ENCODE assay signal across 1 cellular context in the genomic region with DNA sequence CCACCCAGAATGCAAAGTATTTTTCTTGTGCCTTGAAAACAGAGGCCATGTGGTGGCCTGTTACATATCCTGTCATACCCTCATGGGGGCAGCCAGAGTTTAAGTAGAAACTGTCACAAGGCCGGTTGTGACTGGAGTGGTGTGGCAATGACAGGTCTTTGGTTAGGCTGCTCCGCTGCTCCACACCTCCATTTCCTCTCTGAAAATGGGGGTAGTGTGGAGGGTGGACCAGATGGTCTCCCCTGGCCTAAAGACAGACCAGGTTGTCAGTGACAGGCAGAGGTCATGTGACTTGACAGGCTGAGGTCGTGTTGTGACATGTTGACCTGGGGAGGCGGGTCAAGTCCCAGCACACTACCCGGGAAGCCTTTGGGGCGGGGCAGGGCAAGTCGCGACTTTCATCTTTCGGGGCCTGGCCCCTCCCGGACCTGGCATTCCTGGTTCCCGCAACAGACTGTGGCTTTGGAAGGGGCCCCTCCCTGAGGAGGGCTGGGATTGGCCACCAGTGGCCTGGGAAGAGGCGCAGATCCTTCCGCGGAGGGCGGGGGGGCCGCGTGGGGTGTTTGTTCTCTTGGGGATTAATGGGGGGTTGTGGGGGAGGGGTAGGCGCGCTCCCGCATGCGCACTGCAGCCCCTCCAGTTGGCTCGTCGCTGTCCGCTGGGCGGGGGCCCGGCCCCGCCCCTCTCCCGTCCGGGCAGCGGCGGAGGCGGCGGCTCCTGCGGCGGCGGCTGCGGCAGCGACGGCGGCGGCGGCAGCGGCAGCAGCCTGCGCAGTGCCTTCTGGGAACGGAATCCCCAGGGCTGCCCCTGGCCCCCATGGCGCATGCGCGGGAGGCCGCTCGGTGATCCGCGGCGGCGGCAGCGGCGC.
TF ChIP-seq lines count a peak whose summit lies in the region.

A gene with protein sequence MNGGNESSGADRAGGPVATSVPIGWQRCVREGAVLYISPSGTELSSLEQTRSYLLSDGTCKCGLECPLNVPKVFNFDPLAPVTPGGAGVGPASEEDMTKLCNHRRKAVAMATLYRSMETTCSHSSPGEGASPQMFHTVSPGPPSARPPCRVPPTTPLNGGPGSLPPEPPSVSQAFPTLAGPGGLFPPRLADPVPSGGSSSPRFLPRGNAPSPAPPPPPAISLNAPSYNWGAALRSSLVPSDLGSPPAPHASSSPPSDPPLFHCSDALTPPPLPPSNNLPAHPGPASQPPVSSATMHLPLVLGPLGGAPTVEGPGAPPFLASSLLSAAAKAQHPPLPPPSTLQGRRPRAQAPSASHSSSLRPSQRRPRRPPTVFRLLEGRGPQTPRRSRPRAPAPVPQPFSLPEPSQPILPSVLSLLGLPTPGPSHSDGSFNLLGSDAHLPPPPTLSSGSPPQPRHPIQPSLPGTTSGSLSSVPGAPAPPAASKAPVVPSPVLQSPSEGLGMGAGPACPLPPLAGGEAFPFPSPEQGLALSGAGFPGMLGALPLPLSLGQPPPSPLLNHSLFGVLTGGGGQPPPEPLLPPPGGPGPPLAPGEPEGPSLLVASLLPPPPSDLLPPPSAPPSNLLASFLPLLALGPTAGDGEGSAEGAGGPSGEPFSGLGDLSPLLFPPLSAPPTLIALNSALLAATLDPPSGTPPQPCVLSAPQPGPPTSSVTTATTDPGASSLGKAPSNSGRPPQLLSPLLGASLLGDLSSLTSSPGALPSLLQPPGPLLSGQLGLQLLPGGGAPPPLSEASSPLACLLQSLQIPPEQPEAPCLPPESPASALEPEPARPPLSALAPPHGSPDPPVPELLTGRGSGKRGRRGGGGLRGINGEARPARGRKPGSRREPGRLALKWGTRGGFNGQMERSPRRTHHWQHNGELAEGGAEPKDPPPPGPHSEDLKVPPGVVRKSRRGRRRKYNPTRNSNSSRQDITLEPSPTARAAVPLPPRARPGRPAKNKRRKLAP (plus strand): TSS at position 806 of the 868 bp plus-strand sequence. CDS start 1,480 bp downstream, outside the sequence.

TF ChIP-seq in K562, 482 proteins besides CTCF, POLR2A, EP300 and RAD21 (continued from another document and continues in another):
- TF ChIP-seq, protein P1, sequence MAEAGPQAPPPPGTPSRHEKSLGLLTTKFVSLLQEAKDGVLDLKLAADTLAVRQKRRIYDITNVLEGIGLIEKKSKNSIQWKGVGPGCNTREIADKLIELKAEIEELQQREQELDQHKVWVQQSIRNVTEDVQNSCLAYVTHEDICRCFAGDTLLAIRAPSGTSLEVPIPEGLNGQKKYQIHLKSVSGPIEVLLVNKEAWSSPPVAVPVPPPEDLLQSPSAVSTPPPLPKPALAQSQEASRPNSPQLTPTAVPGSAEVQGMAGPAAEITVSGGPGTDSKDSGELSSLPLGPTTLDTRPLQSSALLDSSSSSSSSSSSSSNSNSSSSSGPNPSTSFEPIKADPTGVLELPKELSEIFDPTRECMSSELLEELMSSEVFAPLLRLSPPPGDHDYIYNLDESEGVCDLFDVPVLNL (CRISPR knock-in tag; IDR thresholded peaks at IDR 0.05; ENCODE audit: low read depth): 0 out of 2 replicates have a peak, but pooled peaks have one; percentile 33
- TF ChIP-seq ATF1 (CRISPR knock-in tag; IDR thresholded peaks at IDR 0.05) (no peak), ATF1 (tag; IDR thresholded peaks at IDR 0.05) (peak; percentile 84), ARHGAP35 (IDR thresholded peaks at IDR 0.05; ENCODE audit: partially characterized antibody) (no peak), MCM7 (IDR thresholded peaks at IDR 0.05) (no peak), MYNN (IDR thresholded peaks at IDR 0.05) (0 out of 2 replicates have a peak, but pooled peaks have one; percentile 14), MYNN (CRISPR knock-in tag; IDR thresholded peaks at IDR 0.05) (no peak), ZNF77 (CRISPR knock-in tag; IDR thresholded peaks at IDR 0.05) (no peak), ELF1 (tag; IDR thresholded peaks at IDR 0.05) (peak; percentile 66), KDM4B (IDR thresholded peaks at IDR 0.05; ENCODE audit: borderline replicate concordance in 2 of 2, low read depth in 1 of 2) (peak in 1 of 2 experiments; percentile 88; a peak in 2 of 4 replicates), ZNF668 (CRISPR knock-in tag; IDR thresholded peaks at IDR 0.05) (no peak; the same call in 1 of the 2 replicates), RBM17 (IDR thresholded peaks at IDR 0.05; ENCODE audit: borderline replicate concordance, low read depth, low read length) (no peak), FIP1L1 (IDR thresholded peaks at IDR 0.05; ENCODE audit: low read depth, low read length, poor library complexity, severe bottlenecking) (peak; percentile 50), ZNF24 (IDR thresholded peaks at IDR 0.05) (no peak), HMGN3 (IDR thresholded peaks at IDR 0.05; ENCODE audit: borderline replicate concordance, extremely low read depth, insufficient read length, low read depth, low read length) (peak; percentile 44), RBM34 (IDR thresholded peaks at IDR 0.05; ENCODE audit: borderline replicate concordance, insufficient read depth, low read length) (no peak), HEY1 (CRISPR knock-in tag; IDR thresholded peaks at IDR 0.05; ENCODE audit: borderline replicate concordance) (no peak), LARP7 (IDR thresholded peaks at IDR 0.05) (no peak), FOS (IDR thresholded peaks at IDR 0.05; ENCODE audit: extremely low read depth, insufficient read length) (no peak), BDP1 (IDR thresholded peaks at IDR 0.05; ENCODE audit: insufficient read depth, insufficient read length) (no peak), MCM5 (IDR thresholded peaks at IDR 0.05; ENCODE audit: low read depth) (no peak), ZNF347 (CRISPR knock-in tag; IDR thresholded peaks at IDR 0.05; ENCODE audit: low read depth) (no peak), MTA2 (IDR thresholded peaks at IDR 0.05; ENCODE audit: low read depth) (no peak), SIN3A (IDR thresholded peaks at IDR 0.05; ENCODE audit: borderline replicate concordance in 2 of 2, control insufficient read depth in 1 of 2, low read depth in 2 of 2, low read length in 2 of 2) (peak; percentile 16 to 64; a peak in 1 of 4 replicates), MAFK (IDR thresholded peaks at IDR 0.05; ENCODE audit: low read length) (no peak)
- TF ChIP-seq, protein P2, sequence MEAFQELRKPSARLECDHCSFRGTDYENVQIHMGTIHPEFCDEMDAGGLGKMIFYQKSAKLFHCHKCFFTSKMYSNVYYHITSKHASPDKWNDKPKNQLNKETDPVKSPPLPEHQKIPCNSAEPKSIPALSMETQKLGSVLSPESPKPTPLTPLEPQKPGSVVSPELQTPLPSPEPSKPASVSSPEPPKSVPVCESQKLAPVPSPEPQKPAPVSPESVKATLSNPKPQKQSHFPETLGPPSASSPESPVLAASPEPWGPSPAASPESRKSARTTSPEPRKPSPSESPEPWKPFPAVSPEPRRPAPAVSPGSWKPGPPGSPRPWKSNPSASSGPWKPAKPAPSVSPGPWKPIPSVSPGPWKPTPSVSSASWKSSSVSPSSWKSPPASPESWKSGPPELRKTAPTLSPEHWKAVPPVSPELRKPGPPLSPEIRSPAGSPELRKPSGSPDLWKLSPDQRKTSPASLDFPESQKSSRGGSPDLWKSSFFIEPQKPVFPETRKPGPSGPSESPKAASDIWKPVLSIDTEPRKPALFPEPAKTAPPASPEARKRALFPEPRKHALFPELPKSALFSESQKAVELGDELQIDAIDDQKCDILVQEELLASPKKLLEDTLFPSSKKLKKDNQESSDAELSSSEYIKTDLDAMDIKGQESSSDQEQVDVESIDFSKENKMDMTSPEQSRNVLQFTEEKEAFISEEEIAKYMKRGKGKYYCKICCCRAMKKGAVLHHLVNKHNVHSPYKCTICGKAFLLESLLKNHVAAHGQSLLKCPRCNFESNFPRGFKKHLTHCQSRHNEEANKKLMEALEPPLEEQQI (IDR thresholded peaks at IDR 0.05): 0 out of 2 replicates have a peak, but pooled peaks have one; percentile 38
- TF ChIP-seq, protein P3, sequence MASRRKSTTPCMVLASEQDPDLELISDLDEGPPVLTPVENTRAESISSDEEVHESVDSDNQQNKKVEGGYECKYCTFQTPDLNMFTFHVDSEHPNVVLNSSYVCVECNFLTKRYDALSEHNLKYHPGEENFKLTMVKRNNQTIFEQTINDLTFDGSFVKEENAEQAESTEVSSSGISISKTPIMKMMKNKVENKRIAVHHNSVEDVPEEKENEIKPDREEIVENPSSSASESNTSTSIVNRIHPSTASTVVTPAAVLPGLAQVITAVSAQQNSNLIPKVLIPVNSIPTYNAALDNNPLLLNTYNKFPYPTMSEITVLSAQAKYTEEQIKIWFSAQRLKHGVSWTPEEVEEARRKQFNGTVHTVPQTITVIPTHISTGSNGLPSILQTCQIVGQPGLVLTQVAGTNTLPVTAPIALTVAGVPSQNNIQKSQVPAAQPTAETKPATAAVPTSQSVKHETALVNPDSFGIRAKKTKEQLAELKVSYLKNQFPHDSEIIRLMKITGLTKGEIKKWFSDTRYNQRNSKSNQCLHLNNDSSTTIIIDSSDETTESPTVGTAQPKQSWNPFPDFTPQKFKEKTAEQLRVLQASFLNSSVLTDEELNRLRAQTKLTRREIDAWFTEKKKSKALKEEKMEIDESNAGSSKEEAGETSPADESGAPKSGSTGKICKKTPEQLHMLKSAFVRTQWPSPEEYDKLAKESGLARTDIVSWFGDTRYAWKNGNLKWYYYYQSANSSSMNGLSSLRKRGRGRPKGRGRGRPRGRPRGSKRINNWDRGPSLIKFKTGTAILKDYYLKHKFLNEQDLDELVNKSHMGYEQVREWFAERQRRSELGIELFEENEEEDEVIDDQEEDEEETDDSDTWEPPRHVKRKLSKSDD (conservative IDR thresholded peaks at IDR 0.05; ENCODE audit: low read length): no peak
- TF ChIP-seq, protein P4, sequence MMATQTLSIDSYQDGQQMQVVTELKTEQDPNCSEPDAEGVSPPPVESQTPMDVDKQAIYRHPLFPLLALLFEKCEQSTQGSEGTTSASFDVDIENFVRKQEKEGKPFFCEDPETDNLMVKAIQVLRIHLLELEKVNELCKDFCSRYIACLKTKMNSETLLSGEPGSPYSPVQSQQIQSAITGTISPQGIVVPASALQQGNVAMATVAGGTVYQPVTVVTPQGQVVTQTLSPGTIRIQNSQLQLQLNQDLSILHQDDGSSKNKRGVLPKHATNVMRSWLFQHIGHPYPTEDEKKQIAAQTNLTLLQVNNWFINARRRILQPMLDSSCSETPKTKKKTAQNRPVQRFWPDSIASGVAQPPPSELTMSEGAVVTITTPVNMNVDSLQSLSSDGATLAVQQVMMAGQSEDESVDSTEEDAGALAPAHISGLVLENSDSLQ (IDR thresholded peaks at IDR 0.05): peak; percentile 95
- TF ChIP-seq, protein P5, sequence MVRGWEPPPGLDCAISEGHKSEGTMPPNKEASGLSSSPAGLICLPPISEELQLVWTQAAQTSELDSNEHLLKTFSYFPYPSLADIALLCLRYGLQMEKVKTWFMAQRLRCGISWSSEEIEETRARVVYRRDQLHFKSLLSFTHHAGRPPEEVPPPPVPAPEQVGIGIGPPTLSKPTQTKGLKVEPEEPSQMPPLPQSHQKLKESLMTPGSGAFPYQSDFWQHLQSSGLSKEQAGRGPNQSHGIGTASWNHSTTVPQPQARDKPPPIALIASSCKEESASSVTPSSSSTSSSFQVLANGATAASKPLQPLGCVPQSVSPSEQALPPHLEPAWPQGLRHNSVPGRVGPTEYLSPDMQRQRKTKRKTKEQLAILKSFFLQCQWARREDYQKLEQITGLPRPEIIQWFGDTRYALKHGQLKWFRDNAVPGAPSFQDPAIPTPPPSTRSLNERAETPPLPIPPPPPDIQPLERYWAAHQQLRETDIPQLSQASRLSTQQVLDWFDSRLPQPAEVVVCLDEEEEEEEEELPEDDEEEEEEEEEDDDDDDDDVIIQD (CRISPR knock-in tag; IDR thresholded peaks at IDR 0.05): no peak
- TF ChIP-seq, protein P6, sequence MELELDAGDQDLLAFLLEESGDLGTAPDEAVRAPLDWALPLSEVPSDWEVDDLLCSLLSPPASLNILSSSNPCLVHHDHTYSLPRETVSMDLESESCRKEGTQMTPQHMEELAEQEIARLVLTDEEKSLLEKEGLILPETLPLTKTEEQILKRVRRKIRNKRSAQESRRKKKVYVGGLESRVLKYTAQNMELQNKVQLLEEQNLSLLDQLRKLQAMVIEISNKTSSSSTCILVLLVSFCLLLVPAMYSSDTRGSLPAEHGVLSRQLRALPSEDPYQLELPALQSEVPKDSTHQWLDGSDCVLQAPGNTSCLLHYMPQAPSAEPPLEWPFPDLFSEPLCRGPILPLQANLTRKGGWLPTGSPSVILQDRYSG (tag; conservative IDR thresholded peaks at IDR 0.05; ENCODE audit: low read depth): peak; percentile 80
- TF ChIP-seq, protein P7, sequence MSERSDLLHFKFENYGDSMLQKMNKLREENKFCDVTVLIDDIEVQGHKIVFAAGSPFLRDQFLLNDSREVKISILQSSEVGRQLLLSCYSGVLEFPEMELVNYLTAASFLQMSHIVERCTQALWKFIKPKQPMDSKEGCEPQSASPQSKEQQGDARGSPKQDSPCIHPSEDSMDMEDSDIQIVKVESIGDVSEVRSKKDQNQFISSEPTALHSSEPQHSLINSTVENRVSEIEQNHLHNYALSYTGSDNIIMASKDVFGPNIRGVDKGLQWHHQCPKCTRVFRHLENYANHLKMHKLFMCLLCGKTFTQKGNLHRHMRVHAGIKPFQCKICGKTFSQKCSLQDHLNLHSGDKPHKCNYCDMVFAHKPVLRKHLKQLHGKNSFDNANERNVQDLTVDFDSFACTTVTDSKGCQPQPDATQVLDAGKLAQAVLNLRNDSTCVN (CRISPR knock-in tag; IDR thresholded peaks at IDR 0.05): 0 out of 2 replicates have a peak, but pooled peaks have one; percentile 10
- TF ChIP-seq, protein P8, sequence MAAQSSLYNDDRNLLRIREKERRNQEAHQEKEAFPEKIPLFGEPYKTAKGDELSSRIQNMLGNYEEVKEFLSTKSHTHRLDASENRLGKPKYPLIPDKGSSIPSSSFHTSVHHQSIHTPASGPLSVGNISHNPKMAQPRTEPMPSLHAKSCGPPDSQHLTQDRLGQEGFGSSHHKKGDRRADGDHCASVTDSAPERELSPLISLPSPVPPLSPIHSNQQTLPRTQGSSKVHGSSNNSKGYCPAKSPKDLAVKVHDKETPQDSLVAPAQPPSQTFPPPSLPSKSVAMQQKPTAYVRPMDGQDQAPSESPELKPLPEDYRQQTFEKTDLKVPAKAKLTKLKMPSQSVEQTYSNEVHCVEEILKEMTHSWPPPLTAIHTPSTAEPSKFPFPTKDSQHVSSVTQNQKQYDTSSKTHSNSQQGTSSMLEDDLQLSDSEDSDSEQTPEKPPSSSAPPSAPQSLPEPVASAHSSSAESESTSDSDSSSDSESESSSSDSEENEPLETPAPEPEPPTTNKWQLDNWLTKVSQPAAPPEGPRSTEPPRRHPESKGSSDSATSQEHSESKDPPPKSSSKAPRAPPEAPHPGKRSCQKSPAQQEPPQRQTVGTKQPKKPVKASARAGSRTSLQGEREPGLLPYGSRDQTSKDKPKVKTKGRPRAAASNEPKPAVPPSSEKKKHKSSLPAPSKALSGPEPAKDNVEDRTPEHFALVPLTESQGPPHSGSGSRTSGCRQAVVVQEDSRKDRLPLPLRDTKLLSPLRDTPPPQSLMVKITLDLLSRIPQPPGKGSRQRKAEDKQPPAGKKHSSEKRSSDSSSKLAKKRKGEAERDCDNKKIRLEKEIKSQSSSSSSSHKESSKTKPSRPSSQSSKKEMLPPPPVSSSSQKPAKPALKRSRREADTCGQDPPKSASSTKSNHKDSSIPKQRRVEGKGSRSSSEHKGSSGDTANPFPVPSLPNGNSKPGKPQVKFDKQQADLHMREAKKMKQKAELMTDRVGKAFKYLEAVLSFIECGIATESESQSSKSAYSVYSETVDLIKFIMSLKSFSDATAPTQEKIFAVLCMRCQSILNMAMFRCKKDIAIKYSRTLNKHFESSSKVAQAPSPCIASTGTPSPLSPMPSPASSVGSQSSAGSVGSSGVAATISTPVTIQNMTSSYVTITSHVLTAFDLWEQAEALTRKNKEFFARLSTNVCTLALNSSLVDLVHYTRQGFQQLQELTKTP (IDR thresholded peaks at IDR 0.05; ENCODE audit: low read depth in 1 of 2, partially characterized antibody in 2 of 2): peak; percentile 80 to 90
- TF ChIP-seq, protein P9, sequence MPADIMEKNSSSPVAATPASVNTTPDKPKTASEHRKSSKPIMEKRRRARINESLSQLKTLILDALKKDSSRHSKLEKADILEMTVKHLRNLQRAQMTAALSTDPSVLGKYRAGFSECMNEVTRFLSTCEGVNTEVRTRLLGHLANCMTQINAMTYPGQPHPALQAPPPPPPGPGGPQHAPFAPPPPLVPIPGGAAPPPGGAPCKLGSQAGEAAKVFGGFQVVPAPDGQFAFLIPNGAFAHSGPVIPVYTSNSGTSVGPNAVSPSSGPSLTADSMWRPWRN (IDR thresholded peaks at IDR 0.05; ENCODE audit: low read depth): peak; percentile 57; the same call in 1 of the 2 replicates
